ENCODE assay signal across 22 cellular contexts in genomic region chr4:183252959-183253358, GRCh38.
A peak's percentile ranks its signal among the peaks of the same experiment; 100 is the strongest.
DNase-seq lines count a peak whose midpoint lies in the region; ATAC-seq, FAIRE-seq and TF ChIP-seq lines count a peak whose summit lies in the region.
"Had no signal": no experiment of that assay in that cellular context is flagged by ENCODE, and none has a peak within 500 bp of the region (broad histone marks: within the 10 kb centered on the region; RNA-seq: fewer than 3 reads in every experiment).

No MANE protein-coding gene starts in this region.

- CTCF ChIA-PET in Panc1 (lab: Charles Lee) = no interaction called here

- H3K4me3 ChIP-seq in Panc1 (ENCODE audit: low read depth in 2 of 2, low read length in 2 of 2) = no peak overlapping the region
- H3K4me3 ChIP-seq in left lung = no peak overlapping the region
- no peak overlapping the region for H3K4me3 ChIP-seq in uterus
- H3K4me3 ChIP-seq: A549, GM23248, K562 had no signal

- DNase-seq in Panc1 (ENCODE audit: low read depth, low spot score) = no peak
- no peak for DNase-seq in left lung
- no peak for DNase-seq in progenitor cell of endocrine pancreas (ENCODE audit: low spot score, unreplicated experiment)
- DNase-seq in uterus = no peak
- no peak for DNase-seq in NCI-H82 treated with DMSO at 0.1 percent for 48 hours (lab: John Stamatoyannopoulos, UW; ENCODE audit: unreplicated experiment)
- no peak for DNase-seq in stimulated activated CD4-positive, alpha-beta T cell treated with anti-CD3 and anti-CD28 coated beads, Interleukin-4, amount 100 ng/mL, for 24 hours
- no peak for DNase-seq in GM12891 (ENCODE audit: insufficient read length, low spot score)
- DNase-seq: BE2C; CD4-positive, alpha-beta memory T cell; DMS153; DMS79 treated with DMSO at 0.1 percent for 48 hours; EL; GM23248 had no signal

- no TSS peak for BruUV-seq in Panc1 (replicated peaks; lab: Mats Ljungman, UMichigan)

- intact Hi-C loops in Panc1 (cut with micrococcal nuclease; ENCODE audit: unreplicated experiment) (no loop called here), left lung (cut with DNase I) (loop anchor here in 1 of 2 donors (10.0 kb wide), 2 partner anchors 188 to 318 kb away; no protein-coding TSS in a partner anchor), uterus (cut with DNase I; ENCODE audit: low total_unique reads) (no loop called here)

- in situ Hi-C loops in Panc1 (cut with HindIII; ENCODE audit: low pct_unique_long_range_greater_than_20kb, low sequenced_read_pairs) = no loop called here

- H3K27ac Mint-ChIP-seq in progenitor cell of endocrine pancreas = peak overlapping the region; percentile 59
- H3K27ac Mint-ChIP-seq: CD4-positive, alpha-beta memory T cell had no signal

- H3K27me3 ChIP-seq in Panc1 (ENCODE audit: control insufficient read depth, insufficient read depth, low read length) (no peaks in the 10 kb centered on the region), left lung (no peaks in the 10 kb centered on the region), uterus (no peaks in the 10 kb centered on the region)
- H3K27me3 ChIP-seq: BE2C had no signal

- H3K9me3 Mint-ChIP-seq in progenitor cell of endocrine pancreas (ENCODE audit: low read depth) = no peaks in the 10 kb centered on the region
- H3K9me3 Mint-ChIP-seq: CD4-positive, alpha-beta memory T cell had no signal

- TF ChIP-seq CTCF in Panc1 (IDR thresholded peaks at IDR 0.05) = no peak
- no peak for TF ChIP-seq CTCF in left lung (IDR thresholded peaks at IDR 0.05)
- no peak for TF ChIP-seq CTCF in progenitor cell of endocrine pancreas (IDR thresholded peaks at IDR 0.05; ENCODE audit: unreplicated experiment)
- TF ChIP-seq CTCF in uterus (IDR thresholded peaks at IDR 0.05) = no peak

- POLR2A ChIA-PET in Panc1 (lab: Charles Lee) = no interaction called here

- H3K4me1 ChIP-seq in Panc1 (ENCODE audit: control insufficient read depth, insufficient read depth, low read length) (peaks cover 27% of the 10 kb centered on the region), left lung (no peaks in the 10 kb centered on the region), uterus (no peaks in the 10 kb centered on the region)

- H3K4me1 Mint-ChIP-seq in progenitor cell of endocrine pancreas (ENCODE audit: low read depth) = peaks cover 21% of the 10 kb centered on the region
- H3K4me1 Mint-ChIP-seq: CD4-positive, alpha-beta memory T cell had no signal

- H3K27ac ChIP-seq in Panc1 (ENCODE audit: low read length) (peak overlapping the region; percentile 34; the same call in 1 of the 2 replicates), left lung (no peak overlapping the region), uterus (peak overlapping the region; percentile 40 to 58)
- H3K27ac ChIP-seq: A549, C4-2B, GM23248, HL-60 had no signal

- peaks cover 7% of the 10 kb centered on the region for H3K36me3 Mint-ChIP-seq in progenitor cell of endocrine pancreas (ENCODE audit: insufficient read depth)
- H3K36me3 Mint-ChIP-seq: CD4-positive, alpha-beta memory T cell had no signal

- peaks cover 6% of the 10 kb centered on the region for H3K36me3 ChIP-seq in Panc1 (ENCODE audit: control insufficient read depth, insufficient read depth, low read length)
- H3K36me3 ChIP-seq in left lung = peaks cover 0 to 6% of the 10 kb centered on the region in 2 donors
- no peaks in the 10 kb centered on the region for H3K36me3 ChIP-seq in uterus

- no peaks in the 10 kb centered on the region for H3K9me3 ChIP-seq in Panc1 (ENCODE audit: control insufficient read depth, insufficient read depth, low read depth, low read length)
- H3K9me3 ChIP-seq in left lung = no peaks in the 10 kb centered on the region
- no peaks in the 10 kb centered on the region for H3K9me3 ChIP-seq in uterus
- H3K9me3 ChIP-seq: A549, BE2C had no signal

- no peak for TF ChIP-seq POLR2A in uterus (IDR thresholded peaks at IDR 0.05)
- TF ChIP-seq POLR2A in GM12891 (IDR thresholded peaks at IDR 0.05; ENCODE audit: low read depth, low read length) = no peak

- H3K4me3 Mint-ChIP-seq in progenitor cell of endocrine pancreas (ENCODE audit: low read depth) = no peak overlapping the region
- H3K4me3 Mint-ChIP-seq: CD4-positive, alpha-beta memory T cell had no signal

- ATAC-seq in Panc1 = no peak
- peak; percentile 11 for ATAC-seq in left lung
- ATAC-seq: A549, K562 had no signal

- no peaks in the 10 kb centered on the region for H3K27me3 Mint-ChIP-seq in progenitor cell of endocrine pancreas
- H3K27me3 Mint-ChIP-seq: CD4-positive, alpha-beta memory T cell had no signal

- FAIRE-seq in GM12891 (lab: Jason Lieb, UNC) = no peak
- FAIRE-seq: A549, D721Med, G401.6, GM12892, GM19239, H54, K562 had no signal

TF ChIP-seq in GM12891, 5 proteins besides CTCF, POLR2A, EP300 and RAD21:
- no peak for TF ChIP-seq TAF1 (IDR thresholded peaks at IDR 0.05; ENCODE audit: low read depth, low read length)
- no peak for TF ChIP-seq PAX5 (IDR thresholded peaks at IDR 0.05; ENCODE audit: insufficient read depth, low read length, severe bottlenecking)
- TF ChIP-seq POU2F2 (IDR thresholded peaks at IDR 0.05; ENCODE audit: low read depth, low read length) = no peak

Comparison
In these comparisons a context has a peak if more than half of its experiments do, and no peak if none do; other contexts are left out.
1. H3K27ac ChIP-seq: peak in Panc1 (single experiment) and uterus (2 of 2); none in left lung (0 of 2).